Comparison of ENCODE assay signal across 1 cellular context in the genomic region with DNA sequence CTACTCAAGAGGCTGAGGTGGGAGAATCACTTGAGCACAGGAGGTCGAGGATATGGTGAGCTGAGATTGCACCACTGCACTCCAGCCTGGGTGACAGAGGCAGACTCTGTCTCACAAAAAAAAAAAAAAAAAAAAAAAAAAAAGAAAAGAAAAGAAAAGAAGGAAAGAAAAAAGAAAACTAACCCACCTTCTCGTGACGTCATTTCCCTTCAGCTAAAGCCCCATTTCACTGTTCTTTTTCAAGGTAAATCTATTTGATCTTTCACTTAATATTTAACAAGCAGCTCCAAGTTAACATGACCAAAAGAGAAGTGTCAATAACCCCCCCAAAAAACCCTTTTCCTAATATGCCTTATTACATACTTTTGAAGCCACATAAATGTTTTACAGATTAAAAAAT.
TF ChIP-seq lines count a peak whose summit lies in the region.

No MANE protein-coding gene starts in this region.

TF ChIP-seq in HepG2, 621 proteins besides CTCF, POLR2A, EP300 and RAD21:
- peak; percentile 35; the same call in 1 of the 2 replicates for TF ChIP-seq CREM (IDR thresholded peaks at IDR 0.05)
- TF ChIP-seq CREM (CRISPR knock-in tag; IDR thresholded peaks at IDR 0.05): no peak
- TF ChIP-seq ZNF160 (CRISPR knock-in tag; IDR thresholded peaks at IDR 0.05): no peak
- TF ChIP-seq, protein P1, sequence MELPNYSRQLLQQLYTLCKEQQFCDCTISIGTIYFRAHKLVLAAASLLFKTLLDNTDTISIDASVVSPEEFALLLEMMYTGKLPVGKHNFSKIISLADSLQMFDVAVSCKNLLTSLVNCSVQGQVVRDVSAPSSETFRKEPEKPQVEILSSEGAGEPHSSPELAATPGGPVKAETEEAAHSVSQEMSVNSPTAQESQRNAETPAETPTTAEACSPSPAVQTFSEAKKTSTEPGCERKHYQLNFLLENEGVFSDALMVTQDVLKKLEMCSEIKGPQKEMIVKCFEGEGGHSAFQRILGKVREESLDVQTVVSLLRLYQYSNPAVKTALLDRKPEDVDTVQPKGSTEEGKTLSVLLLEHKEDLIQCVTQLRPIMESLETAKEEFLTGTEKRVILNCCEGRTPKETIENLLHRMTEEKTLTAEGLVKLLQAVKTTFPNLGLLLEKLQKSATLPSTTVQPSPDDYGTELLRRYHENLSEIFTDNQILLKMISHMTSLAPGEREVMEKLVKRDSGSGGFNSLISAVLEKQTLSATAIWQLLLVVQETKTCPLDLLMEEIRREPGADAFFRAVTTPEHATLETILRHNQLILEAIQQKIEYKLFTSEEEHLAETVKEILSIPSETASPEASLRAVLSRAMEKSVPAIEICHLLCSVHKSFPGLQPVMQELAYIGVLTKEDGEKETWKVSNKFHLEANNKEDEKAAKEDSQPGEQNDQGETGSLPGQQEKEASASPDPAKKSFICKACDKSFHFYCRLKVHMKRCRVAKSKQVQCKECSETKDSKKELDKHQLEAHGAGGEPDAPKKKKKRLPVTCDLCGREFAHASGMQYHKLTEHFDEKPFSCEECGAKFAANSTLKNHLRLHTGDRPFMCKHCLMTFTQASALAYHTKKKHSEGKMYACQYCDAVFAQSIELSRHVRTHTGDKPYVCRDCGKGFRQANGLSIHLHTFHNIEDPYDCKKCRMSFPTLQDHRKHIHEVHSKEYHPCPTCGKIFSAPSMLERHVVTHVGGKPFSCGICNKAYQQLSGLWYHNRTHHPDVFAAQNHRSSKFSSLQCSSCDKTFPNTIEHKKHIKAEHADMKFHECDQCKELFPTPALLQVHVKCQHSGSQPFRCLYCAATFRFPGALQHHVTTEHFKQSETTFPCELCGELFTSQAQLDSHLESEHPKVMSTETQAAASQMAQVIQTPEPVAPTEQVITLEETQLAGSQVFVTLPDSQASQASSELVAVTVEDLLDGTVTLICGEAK (IDR thresholded peaks at IDR 0.05): no peak
- TF ChIP-seq, protein P1 (CRISPR knock-in tag; IDR thresholded peaks at IDR 0.05): no peak
- TF ChIP-seq, protein P2, sequence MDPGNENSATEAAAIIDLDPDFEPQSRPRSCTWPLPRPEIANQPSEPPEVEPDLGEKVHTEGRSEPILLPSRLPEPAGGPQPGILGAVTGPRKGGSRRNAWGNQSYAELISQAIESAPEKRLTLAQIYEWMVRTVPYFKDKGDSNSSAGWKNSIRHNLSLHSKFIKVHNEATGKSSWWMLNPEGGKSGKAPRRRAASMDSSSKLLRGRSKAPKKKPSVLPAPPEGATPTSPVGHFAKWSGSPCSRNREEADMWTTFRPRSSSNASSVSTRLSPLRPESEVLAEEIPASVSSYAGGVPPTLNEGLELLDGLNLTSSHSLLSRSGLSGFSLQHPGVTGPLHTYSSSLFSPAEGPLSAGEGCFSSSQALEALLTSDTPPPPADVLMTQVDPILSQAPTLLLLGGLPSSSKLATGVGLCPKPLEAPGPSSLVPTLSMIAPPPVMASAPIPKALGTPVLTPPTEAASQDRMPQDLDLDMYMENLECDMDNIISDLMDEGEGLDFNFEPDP (CRISPR knock-in tag; conservative IDR thresholded peaks at IDR 0.05): no peak
- no peak for TF ChIP-seq SRSF4 (IDR thresholded peaks at IDR 0.05; ENCODE audit: low read depth, low read length, poor library complexity, severe bottlenecking)
- peak; percentile 90 for TF ChIP-seq ATF7 (IDR thresholded peaks at IDR 0.05)
- TF ChIP-seq ATF7 (CRISPR knock-in tag; IDR thresholded peaks at IDR 0.05): no peak
- no peak for TF ChIP-seq ZNF121 (CRISPR knock-in tag; IDR thresholded peaks at IDR 0.05)
- TF ChIP-seq, protein P3, sequence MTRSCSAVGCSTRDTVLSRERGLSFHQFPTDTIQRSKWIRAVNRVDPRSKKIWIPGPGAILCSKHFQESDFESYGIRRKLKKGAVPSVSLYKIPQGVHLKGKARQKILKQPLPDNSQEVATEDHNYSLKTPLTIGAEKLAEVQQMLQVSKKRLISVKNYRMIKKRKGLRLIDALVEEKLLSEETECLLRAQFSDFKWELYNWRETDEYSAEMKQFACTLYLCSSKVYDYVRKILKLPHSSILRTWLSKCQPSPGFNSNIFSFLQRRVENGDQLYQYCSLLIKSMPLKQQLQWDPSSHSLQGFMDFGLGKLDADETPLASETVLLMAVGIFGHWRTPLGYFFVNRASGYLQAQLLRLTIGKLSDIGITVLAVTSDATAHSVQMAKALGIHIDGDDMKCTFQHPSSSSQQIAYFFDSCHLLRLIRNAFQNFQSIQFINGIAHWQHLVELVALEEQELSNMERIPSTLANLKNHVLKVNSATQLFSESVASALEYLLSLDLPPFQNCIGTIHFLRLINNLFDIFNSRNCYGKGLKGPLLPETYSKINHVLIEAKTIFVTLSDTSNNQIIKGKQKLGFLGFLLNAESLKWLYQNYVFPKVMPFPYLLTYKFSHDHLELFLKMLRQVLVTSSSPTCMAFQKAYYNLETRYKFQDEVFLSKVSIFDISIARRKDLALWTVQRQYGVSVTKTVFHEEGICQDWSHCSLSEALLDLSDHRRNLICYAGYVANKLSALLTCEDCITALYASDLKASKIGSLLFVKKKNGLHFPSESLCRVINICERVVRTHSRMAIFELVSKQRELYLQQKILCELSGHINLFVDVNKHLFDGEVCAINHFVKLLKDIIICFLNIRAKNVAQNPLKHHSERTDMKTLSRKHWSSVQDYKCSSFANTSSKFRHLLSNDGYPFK (CRISPR knock-in tag; IDR thresholded peaks at IDR 0.05; ENCODE audit: borderline replicate concordance): no peak
- no peak for TF ChIP-seq NCOR1 (IDR thresholded peaks at IDR 0.05; ENCODE audit: borderline replicate concordance, low read length)
- TF ChIP-seq CREB1 (IDR thresholded peaks at IDR 0.05): peak; percentile 92
- no peak for TF ChIP-seq CREB1 (CRISPR knock-in tag; IDR thresholded peaks at IDR 0.05)
- TF ChIP-seq, protein P4, sequence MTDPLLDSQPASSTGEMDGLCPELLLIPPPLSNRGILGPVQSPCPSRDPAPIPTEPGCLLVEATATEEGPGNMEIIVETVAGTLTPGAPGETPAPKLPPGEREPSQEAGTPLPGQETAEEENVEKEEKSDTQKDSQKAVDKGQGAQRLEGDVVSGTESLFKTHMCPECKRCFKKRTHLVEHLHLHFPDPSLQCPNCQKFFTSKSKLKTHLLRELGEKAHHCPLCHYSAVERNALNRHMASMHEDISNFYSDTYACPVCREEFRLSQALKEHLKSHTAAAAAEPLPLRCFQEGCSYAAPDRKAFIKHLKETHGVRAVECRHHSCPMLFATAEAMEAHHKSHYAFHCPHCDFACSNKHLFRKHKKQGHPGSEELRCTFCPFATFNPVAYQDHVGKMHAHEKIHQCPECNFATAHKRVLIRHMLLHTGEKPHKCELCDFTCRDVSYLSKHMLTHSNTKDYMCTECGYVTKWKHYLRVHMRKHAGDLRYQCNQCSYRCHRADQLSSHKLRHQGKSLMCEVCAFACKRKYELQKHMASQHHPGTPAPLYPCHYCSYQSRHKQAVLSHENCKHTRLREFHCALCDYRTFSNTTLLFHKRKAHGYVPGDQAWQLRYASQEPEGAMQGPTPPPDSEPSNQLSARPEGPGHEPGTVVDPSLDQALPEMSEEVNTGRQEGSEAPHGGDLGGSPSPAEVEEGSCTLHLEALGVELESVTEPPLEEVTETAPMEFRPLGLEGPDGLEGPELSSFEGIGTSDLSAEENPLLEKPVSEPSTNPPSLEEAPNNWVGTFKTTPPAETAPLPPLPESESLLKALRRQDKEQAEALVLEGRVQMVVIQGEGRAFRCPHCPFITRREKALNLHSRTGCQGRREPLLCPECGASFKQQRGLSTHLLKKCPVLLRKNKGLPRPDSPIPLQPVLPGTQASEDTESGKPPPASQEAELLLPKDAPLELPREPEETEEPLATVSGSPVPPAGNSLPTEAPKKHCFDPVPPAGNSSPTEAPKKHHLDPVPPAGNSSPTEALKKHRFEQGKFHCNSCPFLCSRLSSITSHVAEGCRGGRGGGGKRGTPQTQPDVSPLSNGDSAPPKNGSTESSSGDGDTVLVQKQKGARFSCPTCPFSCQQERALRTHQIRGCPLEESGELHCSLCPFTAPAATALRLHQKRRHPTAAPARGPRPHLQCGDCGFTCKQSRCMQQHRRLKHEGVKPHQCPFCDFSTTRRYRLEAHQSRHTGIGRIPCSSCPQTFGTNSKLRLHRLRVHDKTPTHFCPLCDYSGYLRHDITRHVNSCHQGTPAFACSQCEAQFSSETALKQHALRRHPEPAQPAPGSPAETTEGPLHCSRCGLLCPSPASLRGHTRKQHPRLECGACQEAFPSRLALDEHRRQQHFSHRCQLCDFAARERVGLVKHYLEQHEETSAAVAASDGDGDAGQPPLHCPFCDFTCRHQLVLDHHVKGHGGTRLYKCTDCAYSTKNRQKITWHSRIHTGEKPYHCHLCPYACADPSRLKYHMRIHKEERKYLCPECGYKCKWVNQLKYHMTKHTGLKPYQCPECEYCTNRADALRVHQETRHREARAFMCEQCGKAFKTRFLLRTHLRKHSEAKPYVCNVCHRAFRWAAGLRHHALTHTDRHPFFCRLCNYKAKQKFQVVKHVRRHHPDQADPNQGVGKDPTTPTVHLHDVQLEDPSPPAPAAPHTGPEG (CRISPR knock-in tag; IDR thresholded peaks at IDR 0.05): no peak
TF ChIP-seq in HepG2: peak in this region for 3.
